9 cellular contexts compared by ENCODE assay signal in genomic region chr16:66844342-66845079, GRCh38. TPM values are rescaled to one million over a fixed set of nuclear protein-coding genes. Genes with fewer than 3 reads are reported as not detected.
A peak's percentile ranks its signal among the peaks of the same experiment; 100 is the strongest.
DNase-seq lines count a peak whose midpoint lies in the region; ATAC-seq, FAIRE-seq and TF ChIP-seq lines count a peak whose summit lies in the region.
"Had no signal": no experiment of that assay in that cellular context is flagged by ENCODE, and none has a peak within 500 bp of the region (broad histone marks: within the 10 kb centered on the region; RNA-seq: fewer than 3 reads in every experiment).

Gene CA7, plus strand, starts transcription at chr16:66844414. Its CDS starts 74 bp downstream, at chr16:66844488.

- H3K4me1 ChIP-seq in K562 (replicated peaks in 1 of 2; ENCODE audit: control insufficient read depth in 2 of 2, insufficient read depth in 2 of 2, low read length in 2 of 2) (peaks cover 12 to 22% of the 10 kb centered on the region in 2 experiments; a peak in 3 of 5 replicates), keratinocyte (ENCODE audit: control insufficient read depth, extremely low read depth, insufficient read depth, low read length) (no peaks in the 10 kb centered on the region), smooth muscle cell (ENCODE audit: low read depth) (no peaks in the 10 kb centered on the region)

- H3K9me3 ChIP-seq in K562 (replicated peaks; ENCODE audit: control insufficient read depth, insufficient read depth, low read depth, low read length) = no peaks in the 10 kb centered on the region
- H3K9me3 ChIP-seq in keratinocyte (ENCODE audit: control insufficient read depth, low read depth, low read length) = no peaks in the 10 kb centered on the region
- no peaks in the 10 kb centered on the region for H3K9me3 ChIP-seq in smooth muscle cell (replicated peaks; ENCODE audit: low read depth)

- H3F3A ChIP-seq in smooth muscle cell (ENCODE audit: low read depth) = no peaks in the 10 kb centered on the region

- TF ChIP-seq POLR2A in K562 (conservative IDR thresholded peaks at IDR 0.05) = no peak

- FAIRE-seq in K562 (lab: Jason Lieb, UNC) = no peak
- no peak for FAIRE-seq in keratinocyte (lab: Jason Lieb, UNC)
- FAIRE-seq: A204.1 had no signal

- TF ChIP-seq CTCF in K562 (IDR thresholded peaks at IDR 0.05 in 2 of 3, conservative IDR thresholded peaks at IDR 0.05 in 1 of 3; ENCODE audit: insufficient read depth in 2 of 3, low read depth in 1 of 3, low read length in 3 of 3) (no peak), keratinocyte (optimal IDR thresholded peaks at IDR 0.05 in 1 of 3, IDR thresholded peaks at IDR 0.05 in 1 of 3, conservative IDR thresholded peaks at IDR 0.05 in 1 of 3; ENCODE audit: extremely low read depth in 1 of 3, insufficient read depth in 2 of 3, low read length in 3 of 3) (no peak), smooth muscle cell (IDR thresholded peaks at IDR 0.05; ENCODE audit: borderline replicate concordance, insufficient read depth, poor library complexity, severe bottlenecking) (no peak)

- DNase-seq in DMS53 (lab: John Stamatoyannopoulos, UW) (peak; percentile 35), DMS53 treated with DMSO at 0.1 percent for 48 hours (lab: John Stamatoyannopoulos, UW; ENCODE audit: unreplicated experiment) (no peak), K562 (ENCODE audit: extremely low read depth in 1 of 4, low spot score in 3 of 4) (peak in 3 of 4 experiments; percentile 10 to 61 (median 57)), keratinocyte (ENCODE audit: low read depth, low spot score) (no peak), smooth muscle cell (lab: John Stamatoyannopoulos, UW; ENCODE audit: unreplicated experiment) (no peak), germinal center (ENCODE audit: low spot score) (no peak), DMS153 treated with DMSO at 0.1 percent for 48 hours (lab: John Stamatoyannopoulos, UW; ENCODE audit: unreplicated experiment) (no peak)

- H3K9me1 ChIP-seq in K562 (ENCODE audit: control insufficient read depth, insufficient read depth, low read length) = no peaks in the 10 kb centered on the region
- no peaks in the 10 kb centered on the region for H3K9me1 ChIP-seq in keratinocyte (ENCODE audit: control insufficient read depth, extremely low read depth, insufficient read depth, low read length)

- intact Hi-C loops in K562 (cut with micrococcal nuclease) = no loop called here

- H3K27ac ChIP-seq in K562 (ENCODE audit: extremely low read depth, low read depth, low read length) (no peak within 1 kb of the TSS), keratinocyte (ENCODE audit: control insufficient read depth, insufficient read depth, low read length) (no peak within 1 kb of the TSS), smooth muscle cell (ENCODE audit: low read depth) (no peak within 1 kb of the TSS)

- H3K4me3 ChIP-seq in K562 (no peak within 1 kb of the TSS), keratinocyte (ENCODE audit: control insufficient read depth in 2 of 3, extremely low read depth in 1 of 3, insufficient read depth in 2 of 3, low read depth in 1 of 3, low read length in 3 of 3) (peak within 1 kb of the TSS in 1 of 3 experiments; percentile 9), smooth muscle cell (peak within 1 kb of the TSS; percentile 50)

- H3K36me3 ChIP-seq in K562 (ENCODE audit: control insufficient read depth, insufficient read depth, low read length) (no peaks in the 10 kb centered on the region), keratinocyte (ENCODE audit: control insufficient read depth in 2 of 2, extremely low read depth in 1 of 2, insufficient read depth in 2 of 2, low read length in 2 of 2) (no peaks in the 10 kb centered on the region), smooth muscle cell (ENCODE audit: low read depth) (no peaks in the 10 kb centered on the region)

- BruUV-seq in K562 (replicated peaks; lab: Mats Ljungman, UMichigan) = no TSS peak

- dilution Hi-C loops in keratinocyte (cut with MboI; ENCODE audit: extremely low pct_ligation_motif_present, low sequenced_read_pairs) = no loop called here

- TF ChIP-seq RAD21 in K562 (CRISPR knock-in tag; conservative IDR thresholded peaks at IDR 0.05 in 1 of 2, IDR thresholded peaks at IDR 0.05 in 1 of 2) = no peak

- H2AFZ ChIP-seq in K562 (ENCODE audit: low read depth, low read length) (no peak within 1 kb of the TSS), keratinocyte (ENCODE audit: control insufficient read depth, low read length) (no peak within 1 kb of the TSS), smooth muscle cell (ENCODE audit: low read depth) (no peak within 1 kb of the TSS)

- H3K79me2 ChIP-seq in K562 (ENCODE audit: control insufficient read depth, insufficient read depth, low read length) = no peaks in the 10 kb centered on the region
- no peaks in the 10 kb centered on the region for H3K79me2 ChIP-seq in keratinocyte (ENCODE audit: control insufficient read depth, insufficient read depth, low read length)
- no peaks in the 10 kb centered on the region for H3K79me2 ChIP-seq in smooth muscle cell (ENCODE audit: low read depth)

- no peak for ATAC-seq in K562
- no peak for ATAC-seq in HG02610 (IDR thresholded peaks at IDR 0.05; ENCODE audit: unreplicated experiment)

- H3K9ac ChIP-seq in K562 (ENCODE audit: insufficient read depth in 1 of 2, low read depth in 2 of 2, low read length in 2 of 2) = peak within 1 kb of the TSS in 1 of 2 experiments; percentile 3; a peak in 1 of 4 replicates
- no peak within 1 kb of the TSS for H3K9ac ChIP-seq in keratinocyte (ENCODE audit: control insufficient read depth, extremely low read depth, insufficient read depth, low read length)
- no peak within 1 kb of the TSS for H3K9ac ChIP-seq in smooth muscle cell (ENCODE audit: low read depth)

- no peak within 1 kb of the TSS; the same call in 1 of the 2 replicates for H3K4me2 ChIP-seq in K562 (ENCODE audit: insufficient read depth, low read length)
- peak within 1 kb of the TSS; percentile 18 for H3K4me2 ChIP-seq in keratinocyte (ENCODE audit: control insufficient read depth, extremely low read depth, insufficient read depth, low read depth, low read length)
- H3K4me2 ChIP-seq in smooth muscle cell = peak within 1 kb of the TSS; percentile 94

- H4K20me1 ChIP-seq in K562 (replicated peaks; ENCODE audit: control insufficient read depth, insufficient read depth, low read length) = 0 out of 2 replicates have a peak, but pooled peaks cover 4% of the 10 kb centered on the region
- no peaks in the 10 kb centered on the region for H4K20me1 ChIP-seq in keratinocyte (ENCODE audit: control insufficient read depth, extremely low read depth, insufficient read depth, low read length)
- H4K20me1 ChIP-seq in smooth muscle cell (ENCODE audit: low read depth) = no peaks in the 10 kb centered on the region

- CTCF ChIA-PET in K562 (lab: Yijun Ruan, JAX; ENCODE audit: low intra/inter-chr PET ratio) = interaction anchor here (0.6 kb wide), 1 partner anchor 437 kb away, joined by 6 read pairs; no protein-coding TSS in a partner anchor

- WGBS in K562 (ENCODE audit: insufficient coverage, low coverage, missing lambda C conversion rate) = 12% methylated on average over 43 of the region's 79 CpGs
- 3% methylated on average over 61 of the region's 79 CpGs for WGBS in smooth muscle cell (ENCODE audit: low lambda C conversion rate)

- POLR2A ChIA-PET in K562 (lab: Yijun Ruan, JAX) = interaction anchor here (1.5 kb wide), 1 partner anchor 14 kb away, joined by 6 read pairs; the partner anchor contains the start of gene NAE1

- in situ Hi-C loops in K562 (cut with MboI) = no loop called here

- H3K27me3 ChIP-seq in K562 (ENCODE audit: control insufficient read depth in 2 of 2, insufficient read depth in 2 of 2, low read length in 2 of 2) (peaks cover 18 to 20% of the 10 kb centered on the region in 2 experiments; a peak in 4 of 5 replicates), keratinocyte (ENCODE audit: control insufficient read depth, extremely low read depth, insufficient read depth, low read length) (peaks cover 51% of the 10 kb centered on the region), smooth muscle cell (ENCODE audit: low read depth) (peaks cover 92% of the 10 kb centered on the region)

- TF ChIP-seq EP300 in K562 (IDR thresholded peaks at IDR 0.05; ENCODE audit: low read length) = no peak

RNA-seq across cellular contexts. Expression of gene CA7, which starts in this region (rescaled TPM):
- not detected in 2 replicates for total RNA-seq in K562 (2011; cell fraction: chromatin; rRNA removed; ENCODE audit: low replicate concordance)
- not detected in 2 replicates for total RNA-seq in K562 (2011; cell fraction: nucleolus; rRNA removed)
- not detected in 2 replicates for total RNA-seq in K562 (2011; cell fraction: nucleoplasm; rRNA removed)
- 0.24 TPM in 1 of 2 replicates, not detected in the other for total RNA-seq in K562 (2014; rRNA removed)
- total RNA-seq in K562 (2014; rRNA removed; fragmentation: Illumina TruSeq; extraction: Trizol) = not detected in 2 replicates
- total RNA-seq in K562 (2015; rRNA removed; fragmentation: Illumina TruSeq; extraction: Trizol) = not detected in 2 replicates
- not detected in 2 replicates for total RNA-seq in K562 (2021)
- polyA plus RNA-seq in K562 (2011; rRNA removed) = 0.06 TPM in 1 of 2 replicates, not detected in the other
- polyA plus RNA-seq in K562 (2011; cell fraction: cytosol; rRNA removed) = 0.10 and 0.60 TPM in 2 replicates
- polyA plus RNA-seq in K562 (2011; cell fraction: nucleus; rRNA removed) = 0.13 TPM in 1 of 2 replicates, not detected in the other
- polyA plus RNA-seq in K562 (2012) = 0.08 and 0.09 TPM in 2 replicates
- 0.07 TPM in 1 of 2 replicates, not detected in the other for polyA plus RNA-seq in K562 (2014; fragmentation: Illumina TruSeq; extraction: Trizol)
- polyA plus RNA-seq in K562 (2014; fragmentation: Nextera tagmentation; extraction: Ambion mirVana) = under 1 TPM in 1 of 2 experiments, not detected in 1; 0.03 TPM
- 0.05 TPM in 1 of 2 replicates, not detected in the other for polyA plus RNA-seq in K562 (2014; rRNA removed)
- 0.21 TPM in 1 of 2 replicates, not detected in the other for polyA minus RNA-seq in K562 (2011; rRNA and poly(A)+ RNA removed)
- not detected in 2 replicates for polyA minus RNA-seq in K562 (2011; cell fraction: cytosol; rRNA and poly(A)+ RNA removed)
- not detected in 2 replicates for polyA minus RNA-seq in K562 (2011; cell fraction: nucleus; rRNA and poly(A)+ RNA removed)
- polyA plus RNA-seq in keratinocyte = not detected in 3 replicates
- not detected for polyA plus RNA-seq in keratinocyte (2011; ENCODE audit: low read depth)
- polyA plus RNA-seq in keratinocyte (2011; cell fraction: cytosol; rRNA removed) = not detected in 2 replicates
- polyA plus RNA-seq in keratinocyte (2011; cell fraction: nucleus; rRNA removed) = not detected in 2 replicates
- polyA plus RNA-seq in keratinocyte (2012; ENCODE audit: low replicate concordance) = not detected in 2 replicates
- polyA minus RNA-seq in keratinocyte = not detected in 3 replicates
- polyA minus RNA-seq in keratinocyte (2011; cell fraction: cytosol; rRNA and poly(A)+ RNA removed) = not detected
- polyA minus RNA-seq in keratinocyte (2011; cell fraction: nucleus; rRNA and poly(A)+ RNA removed) = not detected in 2 replicates
- total RNA-seq in smooth muscle cell = not detected in 2 replicates
- not detected in 2 replicates for polyA plus RNA-seq in smooth muscle cell

Comparison
In these comparisons a context has a peak if more than half of its experiments do, and no peak if none do; other contexts are left out.
1. Peak in DNase-seq in K562; RNA of the gene not detected or under 1 TPM.